ENCODE assay signal across 28 cellular contexts in the genomic region with DNA sequence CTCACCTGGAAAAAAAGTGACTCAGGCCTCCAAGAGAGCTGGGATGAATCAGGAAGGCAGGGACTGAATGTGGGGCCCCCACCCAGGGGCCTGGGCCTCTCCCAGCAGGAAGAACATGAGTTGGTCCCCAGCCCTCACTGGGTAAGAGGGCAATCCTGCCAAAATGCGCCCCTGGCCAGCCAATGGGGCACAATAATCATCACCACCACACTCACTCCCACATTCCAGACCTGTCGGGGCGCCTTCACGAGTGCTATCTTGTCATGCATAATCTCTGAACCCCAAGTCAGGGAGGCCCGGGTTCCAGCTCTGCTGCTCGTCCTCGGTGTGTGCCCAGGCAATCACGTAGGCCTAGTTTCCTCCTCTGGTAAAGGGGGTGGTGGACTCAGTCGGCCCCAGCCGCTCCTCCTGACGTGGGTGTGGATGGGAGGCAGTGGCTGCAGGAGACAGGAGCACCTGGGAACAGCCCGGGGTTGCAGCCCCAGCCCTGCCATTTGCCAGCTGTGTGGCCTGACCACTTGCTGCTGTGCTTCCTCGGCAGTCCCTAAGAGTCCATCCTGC.
DNase-seq lines count a peak whose midpoint lies in the region; ATAC-seq and TF ChIP-seq lines count a peak whose summit lies in the region.
"Had no signal": no experiment of that assay in that cellular context is flagged by ENCODE, and none has a peak within 500 bp of the region (broad histone marks: within the 10 kb centered on the region; RNA-seq: fewer than 3 reads in every experiment).

No MANE protein-coding gene starts in this region.

- H3K36me3 ChIP-seq in breast epithelium (no peaks in the 10 kb centered on the region), endodermal cell (ENCODE audit: control insufficient read depth, insufficient read depth, low read length) (no peaks in the 10 kb centered on the region), neuronal stem cell (replicated peaks in 1 of 2; ENCODE audit: control insufficient read depth in 2 of 2, insufficient read depth in 2 of 2, low read length in 2 of 2) (no peaks in the 10 kb centered on the region)
- H3K36me3 ChIP-seq: SJSA1, suprapubic skin had no signal

- 91 to 94% methylated on average over 3 to 13 of the region's 13 CpGs for WGBS in endodermal cell (ENCODE audit: insufficient coverage in 1 of 2, insufficient read length in 1 of 2), 2 experiments
- no CpG with 5 or more reads among the region's 13 CpGs for WGBS in neuronal stem cell (ENCODE audit: extremely low coverage in 2 of 2, insufficient read length in 2 of 2, insufficient replicate concordance in 1 of 2), 2 donors

- H3K18ac ChIP-seq in neuronal stem cell (ENCODE audit: low read length), result peak overlapping the region; percentile 66

- peaks cover 35% of the 10 kb centered on the region for H3K4me1 Mint-ChIP-seq in MCF 10A (ENCODE audit: insufficient read depth, unreplicated experiment)
- no peaks in the 10 kb centered on the region for H3K4me1 Mint-ChIP-seq in endodermal cell
- H3K4me1 Mint-ChIP-seq: CD14-positive monocyte, immature natural killer cell, naive B cell, T-cell had no signal

- no peak overlapping the region for H2BK15ac ChIP-seq in neuronal stem cell (ENCODE audit: low read length)

- no peak overlapping the region for H2BK12ac ChIP-seq in neuronal stem cell (ENCODE audit: low read length)

- DNase-seq in MCF 10A (ENCODE audit: unreplicated experiment), result peak; percentile 58
- no peak for DNase-seq in breast epithelium (ENCODE audit: low spot score in 2 of 2)
- DNase-seq in endodermal cell, result peak; percentile 40
- no peak for DNase-seq in neuronal stem cell (ENCODE audit: low spot score)
- peak; percentile 27 for DNase-seq in ureter (ENCODE audit: low spot score)
- no peak for DNase-seq in HuH-7.5 (ENCODE audit: low spot score)
- DNase-seq: activated CD4-positive, alpha-beta T cell treated with anti-CD3 and anti-CD28 coated beads, Interleukin-2, amount 50 U/mL, for 4 hours; activated naive CD4-positive, alpha-beta T cell treated with Interleukin-2 at 50 U/mL for 16 hours; Caco-2; GDM1; immature natural killer cell; Kasumi-1; MV-4-11; naive B cell; NCI-H1436; NCI-H2107; NCI-H774; stimulated activated naive CD4-positive, alpha-beta T cell treated with Interleukin-2 at 50 U/mL for 16 hours had no signal

- H2AK5ac ChIP-seq in neuronal stem cell (ENCODE audit: low read depth, low read length), result no peak overlapping the region

- no peak for TF ChIP-seq POLR2A in breast epithelium (IDR thresholded peaks at IDR 0.05)

- intact Hi-C loops in MCF 10A (cut with micrococcal nuclease), result no loop called here
- intact Hi-C loops in breast epithelium (cut with DNase I; ENCODE audit: low total_unique reads), result no loop called here

- no peak overlapping the region for H4K91ac ChIP-seq in neuronal stem cell (ENCODE audit: low read depth, low read length, poor library complexity)

- H3K23ac ChIP-seq in neuronal stem cell (ENCODE audit: low read depth, low read length, poor library complexity), result peak overlapping the region; percentile 48

- BruUV-seq in MCF 10A (replicated peaks; lab: Mats Ljungman, UMichigan), result no TSS peak

- H3K36me3 Mint-ChIP-seq in MCF 10A (ENCODE audit: insufficient read depth, unreplicated experiment), result no peaks in the 10 kb centered on the region
- H3K36me3 Mint-ChIP-seq in endodermal cell (ENCODE audit: low read depth), result no peaks in the 10 kb centered on the region
- H3K36me3 Mint-ChIP-seq: CD14-positive monocyte, immature natural killer cell, mesothelial cell of epicardium, naive B cell, T-cell, WTC11 had no signal

- H3K4me3 ChIP-seq in breast epithelium, result no peak overlapping the region
- no peak overlapping the region for H3K4me3 ChIP-seq in endodermal cell (ENCODE audit: low read length)
- no peak overlapping the region for H3K4me3 ChIP-seq in neuronal stem cell (ENCODE audit: low read length in 2 of 2)
- H3K4me3 ChIP-seq: dorsolateral prefrontal cortex, SJSA1, suprapubic skin had no signal

- POLR2A ChIA-PET in MCF 10A (lab: Yijun Ruan, JAX), result interaction anchor here (0.6 to 1.4 kb wide), 2 partner anchors 9 to 80 kb away, joined by 3 to 9 read pairs; no protein-coding TSS in a partner anchor

- H3K4me3 Mint-ChIP-seq in MCF 10A (ENCODE audit: unreplicated experiment) (no peak overlapping the region), endodermal cell (no peak overlapping the region)
- H3K4me3 Mint-ChIP-seq: CD14-positive monocyte, immature natural killer cell, mesothelial cell of epicardium, naive B cell, T-cell, WTC11 had no signal

- CTCF ChIA-PET in MCF 10A (lab: Yijun Ruan, JAX), result no interaction called here

- H3K4ac ChIP-seq in neuronal stem cell (ENCODE audit: low read length), result no peak overlapping the region

- peak overlapping the region; percentile 15 for H3K14ac ChIP-seq in neuronal stem cell (ENCODE audit: low read length)

- no peaks in the 10 kb centered on the region for H3K9me3 Mint-ChIP-seq in MCF 10A (ENCODE audit: unreplicated experiment)
- H3K9me3 Mint-ChIP-seq in endodermal cell, result no peaks in the 10 kb centered on the region
- H3K9me3 Mint-ChIP-seq: mesothelial cell of epicardium, WTC11 had no signal

- H3K4me2 ChIP-seq in neuronal stem cell (ENCODE audit: insufficient read depth, low read length, poor library complexity, severe bottlenecking), result no peak overlapping the region

- H2BK120ac ChIP-seq in neuronal stem cell (ENCODE audit: low read depth, low read length), result no peak overlapping the region

- H3K27me3 Mint-ChIP-seq in MCF 10A (ENCODE audit: insufficient read depth, unreplicated experiment) (no peaks in the 10 kb centered on the region), endodermal cell (ENCODE audit: insufficient read depth) (no peaks in the 10 kb centered on the region)

- H3K27ac Mint-ChIP-seq in MCF 10A (ENCODE audit: low read depth, unreplicated experiment) (no peak overlapping the region), endodermal cell (no peak overlapping the region)
- H3K27ac Mint-ChIP-seq: CD14-positive monocyte, immature natural killer cell, mesothelial cell of epicardium, naive B cell, T-cell, WTC11 had no signal

- H2BK5ac ChIP-seq in neuronal stem cell (ENCODE audit: low read length), result no peak overlapping the region

- H3K27ac ChIP-seq in breast epithelium (no peak overlapping the region), endodermal cell (ENCODE audit: low read depth, low read length) (no peak overlapping the region), neuronal stem cell (replicated peaks; ENCODE audit: low read length) (no peak overlapping the region)
- H3K27ac ChIP-seq: dorsolateral prefrontal cortex, SJSA1, suprapubic skin had no signal

- H3K9me3 ChIP-seq in breast epithelium (no peaks in the 10 kb centered on the region), endodermal cell (ENCODE audit: control insufficient read depth, low read length) (no peaks in the 10 kb centered on the region), neuronal stem cell (replicated peaks in 1 of 2; ENCODE audit: control insufficient read depth in 2 of 2, insufficient read depth in 1 of 2, low read depth in 1 of 2, low read length in 2 of 2) (no peaks in the 10 kb centered on the region)
- H3K9me3 ChIP-seq: Caco-2, SJSA1, suprapubic skin had no signal

- no peak for TF ChIP-seq CTCF in MCF 10A (IDR thresholded peaks at IDR 0.05; ENCODE audit: unreplicated experiment)
- TF ChIP-seq CTCF in breast epithelium (IDR thresholded peaks at IDR 0.05), result no peak
- TF ChIP-seq CTCF in endodermal cell (conservative IDR thresholded peaks at IDR 0.05), result no peak

- H3K27me3 ChIP-seq in breast epithelium (peaks cover 0 to 3% of the 10 kb centered on the region in 2 donors), endodermal cell (ENCODE audit: control insufficient read depth, insufficient read depth, low read length, poor library complexity, severe bottlenecking) (no peaks in the 10 kb centered on the region), neuronal stem cell (ENCODE audit: control insufficient read depth in 3 of 3, insufficient read depth in 3 of 3, low read depth in 1 of 3, low read length in 3 of 3) (no peaks in the 10 kb centered on the region)
- H3K27me3 ChIP-seq: SJSA1, suprapubic skin had no signal

- H3K79me1 ChIP-seq in neuronal stem cell (ENCODE audit: low read depth, low read length), result no peaks in the 10 kb centered on the region

- H4K8ac ChIP-seq in neuronal stem cell (ENCODE audit: low read depth, low read length), result no peak overlapping the region

- no peaks in the 10 kb centered on the region for H3K4me1 ChIP-seq in breast epithelium
- H3K4me1 ChIP-seq in endodermal cell (ENCODE audit: control insufficient read depth, insufficient read depth, low read length), result no peaks in the 10 kb centered on the region
- peaks cover 0 to 8% of the 10 kb centered on the region in 2 donors for H3K4me1 ChIP-seq in neuronal stem cell (ENCODE audit: control insufficient read depth in 2 of 2, insufficient read depth in 1 of 2, low read depth in 1 of 2, low read length in 2 of 2)
- H3K4me1 ChIP-seq: SJSA1 had no signal

- no peak overlapping the region for H2AFZ ChIP-seq in neuronal stem cell (ENCODE audit: low read length)

- no peak for ATAC-seq in GM21526 (IDR thresholded peaks at IDR 0.05; ENCODE audit: low FRiP score, unreplicated experiment)
- ATAC-seq in GM21528 (IDR thresholded peaks at IDR 0.05; ENCODE audit: low FRiP score, unreplicated experiment), result no peak
- ATAC-seq: left lobe of liver, T-cell, WTC11 had no signal

- H3K9ac ChIP-seq in endodermal cell (ENCODE audit: extremely low read depth, low read length, poor library complexity, severe bottlenecking), result no peak overlapping the region
- peak overlapping the region; percentile 44 for H3K9ac ChIP-seq in neuronal stem cell (ENCODE audit: low read depth, low read length, poor library complexity)

Comparison
In these comparisons a context has a peak if more than half of its experiments do, and no peak if none do; other contexts are left out.
1. DNase-seq: peak in MCF 10A (single experiment), endodermal cell (single experiment) and ureter (single experiment); none in breast epithelium (0 of 2), neuronal stem cell (single experiment) and HuH-7.5 (single experiment).